Comparison of ENCODE assay signal across 1 cellular context in the genomic region with DNA sequence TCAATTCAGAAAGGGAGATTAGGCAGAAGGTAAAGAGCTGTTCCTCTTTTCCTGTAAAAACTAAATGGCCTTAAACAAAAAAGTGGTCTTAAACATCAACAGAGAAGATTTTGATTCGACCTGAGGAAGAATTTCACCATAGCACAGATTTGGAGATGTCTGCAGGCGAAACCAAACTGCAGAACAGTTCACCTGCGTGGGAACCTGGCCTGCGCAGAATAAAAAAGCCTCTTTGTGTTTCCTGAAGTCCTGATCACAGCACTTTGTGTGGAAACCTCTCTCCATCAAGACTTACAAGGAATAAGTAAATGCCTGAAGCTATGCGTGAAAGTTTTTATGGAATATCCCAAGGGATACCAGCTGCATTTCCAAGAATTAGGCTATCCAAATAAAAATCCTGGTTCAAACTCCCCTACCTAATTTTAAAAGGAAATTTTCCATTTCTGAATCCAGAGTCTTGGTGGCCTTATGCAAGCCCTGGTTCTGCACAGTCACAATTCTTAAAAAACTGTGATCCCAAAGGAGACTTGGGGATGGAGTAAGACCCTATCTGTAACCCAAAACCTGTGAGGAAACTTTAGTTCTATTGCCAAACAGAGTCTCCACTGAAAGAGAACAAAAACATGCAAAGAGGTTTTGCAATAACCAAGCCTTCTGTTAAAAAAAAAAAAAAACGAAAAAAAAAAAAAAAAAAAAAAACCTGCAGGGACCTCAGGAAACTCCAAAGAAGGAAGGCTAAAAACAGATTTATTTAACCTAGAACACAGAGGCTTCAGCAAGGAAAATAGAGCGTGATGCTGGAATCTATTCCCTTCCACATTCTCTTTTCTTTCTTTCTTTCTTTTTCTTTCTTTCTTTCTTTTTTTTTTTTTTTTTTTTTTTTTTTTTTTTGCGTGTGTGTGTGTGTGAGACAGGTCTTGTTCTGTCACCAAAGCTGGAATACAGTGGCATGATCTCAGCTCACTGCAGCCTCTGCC.
TF ChIP-seq lines count a peak whose summit lies in the region.

No MANE protein-coding gene starts in this region.

TF ChIP-seq in K562, 482 proteins besides CTCF, POLR2A, EP300 and RAD21:
- TF ChIP-seq, protein P1, sequence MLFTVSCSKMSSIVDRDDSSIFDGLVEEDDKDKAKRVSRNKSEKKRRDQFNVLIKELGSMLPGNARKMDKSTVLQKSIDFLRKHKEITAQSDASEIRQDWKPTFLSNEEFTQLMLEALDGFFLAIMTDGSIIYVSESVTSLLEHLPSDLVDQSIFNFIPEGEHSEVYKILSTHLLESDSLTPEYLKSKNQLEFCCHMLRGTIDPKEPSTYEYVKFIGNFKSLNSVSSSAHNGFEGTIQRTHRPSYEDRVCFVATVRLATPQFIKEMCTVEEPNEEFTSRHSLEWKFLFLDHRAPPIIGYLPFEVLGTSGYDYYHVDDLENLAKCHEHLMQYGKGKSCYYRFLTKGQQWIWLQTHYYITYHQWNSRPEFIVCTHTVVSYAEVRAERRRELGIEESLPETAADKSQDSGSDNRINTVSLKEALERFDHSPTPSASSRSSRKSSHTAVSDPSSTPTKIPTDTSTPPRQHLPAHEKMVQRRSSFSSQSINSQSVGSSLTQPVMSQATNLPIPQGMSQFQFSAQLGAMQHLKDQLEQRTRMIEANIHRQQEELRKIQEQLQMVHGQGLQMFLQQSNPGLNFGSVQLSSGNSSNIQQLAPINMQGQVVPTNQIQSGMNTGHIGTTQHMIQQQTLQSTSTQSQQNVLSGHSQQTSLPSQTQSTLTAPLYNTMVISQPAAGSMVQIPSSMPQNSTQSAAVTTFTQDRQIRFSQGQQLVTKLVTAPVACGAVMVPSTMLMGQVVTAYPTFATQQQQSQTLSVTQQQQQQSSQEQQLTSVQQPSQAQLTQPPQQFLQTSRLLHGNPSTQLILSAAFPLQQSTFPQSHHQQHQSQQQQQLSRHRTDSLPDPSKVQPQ (CRISPR knock-in tag; IDR thresholded peaks at IDR 0.05; ENCODE audit: borderline replicate concordance) = no peak
- TF ChIP-seq COPS2 (conservative IDR thresholded peaks at IDR 0.05) (no peak), ETV6 (IDR thresholded peaks at IDR 0.05; ENCODE audit: borderline replicate concordance in 1 of 2, low read depth in 2 of 2, low read length in 1 of 2) (no peak), ETV6 (CRISPR knock-in tag; IDR thresholded peaks at IDR 0.05; ENCODE audit: borderline replicate concordance) (no peak), MTA3 (IDR thresholded peaks at IDR 0.05; ENCODE audit: borderline replicate concordance) (no peak), CEBPB (tag; IDR thresholded peaks at IDR 0.05) (peak; percentile 33; the same call in 1 of the 2 replicates), PHF20 (IDR thresholded peaks at IDR 0.05; ENCODE audit: partially characterized antibody) (no peak), SAFB (IDR thresholded peaks at IDR 0.05; ENCODE audit: borderline replicate concordance, low read depth, low read length) (no peak), ZNF239 (CRISPR knock-in tag; IDR thresholded peaks at IDR 0.05) (no peak), ZNF384 (IDR thresholded peaks at IDR 0.05; ENCODE audit: low read depth, low read length) (peak; percentile 51; the same call in 1 of the 2 replicates), TAL1 (IDR thresholded peaks at IDR 0.05) (no peak), SPI1 (IDR thresholded peaks at IDR 0.05; ENCODE audit: borderline replicate concordance, low read depth, low read length) (peak; percentile 24; the same call in 1 of the 2 replicates), ARID2 (IDR thresholded peaks at IDR 0.05) (no peak)
- TF ChIP-seq, protein P2, sequence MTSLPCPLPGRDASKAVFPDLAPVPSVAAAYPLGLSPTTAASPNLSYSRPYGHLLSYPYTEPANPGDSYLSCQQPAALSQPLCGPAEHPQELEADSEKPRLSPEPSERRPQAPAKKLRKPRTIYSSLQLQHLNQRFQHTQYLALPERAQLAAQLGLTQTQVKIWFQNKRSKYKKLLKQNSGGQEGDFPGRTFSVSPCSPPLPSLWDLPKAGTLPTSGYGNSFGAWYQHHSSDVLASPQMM (CRISPR knock-in tag; IDR thresholded peaks at IDR 0.05) = no peak
